ENCODE assay signal across 14 cellular contexts in genomic region chr19:38606131-38606530, GRCh38. TPM values are rescaled to one million over a fixed set of nuclear protein-coding genes. Genes with fewer than 3 reads are reported as not detected.
A peak's percentile ranks its signal among the peaks of the same experiment; 100 is the strongest.
DNase-seq lines count a peak whose midpoint lies in the region; ATAC-seq, FAIRE-seq and TF ChIP-seq lines count a peak whose summit lies in the region.
"Had no signal": no experiment of that assay in that cellular context is flagged by ENCODE, and none has a peak within 500 bp of the region (broad histone marks: within the 10 kb centered on the region; RNA-seq: fewer than 3 reads in every experiment).

No MANE protein-coding gene starts in this region.

- H3K14ac ChIP-seq in H1 (ENCODE audit: insufficient read length) = no peak overlapping the region

- no TSS peak for BruUV-seq in OCI-LY7 (replicated peaks; lab: Mats Ljungman, UMichigan)

- no peak overlapping the region for H3K4me3 Mint-ChIP-seq in T-helper 17 cell
- H3K4me3 Mint-ChIP-seq: CD8-positive, alpha-beta memory T cell; HFFc6; IgD-negative memory B cell had no signal

- no peak overlapping the region for H3K27ac ChIP-seq in H1 (ENCODE audit: low read depth, low read length)
- H3K27ac ChIP-seq in OCI-LY7 (ENCODE audit: low read depth, low read length, poor library complexity, severe bottlenecking) = no peak overlapping the region
- no peak overlapping the region for H3K27ac ChIP-seq in caudate nucleus (ENCODE audit: low read depth, low read length)
- H3K27ac ChIP-seq: BLaER1, GM23248 had no signal

- TF ChIP-seq CTCF in H1 (IDR thresholded peaks at IDR 0.05; ENCODE audit: control extremely low read depth in 1 of 3, insufficient read depth in 1 of 3, low read depth in 1 of 3, low read length in 3 of 3) (no peak), OCI-LY7 (conservative IDR thresholded peaks at IDR 0.05; ENCODE audit: low read length) (no peak)

- H3K9me2 ChIP-seq in OCI-LY7 (ENCODE audit: insufficient read depth, low read length) = no peaks in the 10 kb centered on the region

- peaks cover 7% of the 10 kb centered on the region for H3K4me1 Mint-ChIP-seq in T-helper 17 cell

- H2AK5ac ChIP-seq in H1 (ENCODE audit: low read depth, low read length) = no peak overlapping the region

- 0 out of 2 replicates have a peak overlapping the region, but pooled peaks have one; percentile 2 for H2BK12ac ChIP-seq in H1 (ENCODE audit: low read depth, low read length)

- H3K36me3 Mint-ChIP-seq in T-helper 17 cell (ENCODE audit: low read depth) = peaks cover 2% of the 10 kb centered on the region

- ATAC-seq in T-helper 17 cell = no peak

- TF ChIP-seq EP300 in H1 (IDR thresholded peaks at IDR 0.05; ENCODE audit: borderline replicate concordance in 1 of 2, low read depth in 2 of 2, low read length in 2 of 2) = no peak

- no peak overlapping the region for H2BK120ac ChIP-seq in H1 (replicated peaks; ENCODE audit: low read depth, low read length)

- H3K18ac ChIP-seq in H1 (ENCODE audit: extremely low read depth, low read length) = no peak overlapping the region

- H4K20me1 ChIP-seq in H1 (replicated peaks in 1 of 2; ENCODE audit: control insufficient read depth in 1 of 2, insufficient read depth in 2 of 2, low read length in 2 of 2) (no peaks in the 10 kb centered on the region), OCI-LY7 (ENCODE audit: insufficient read depth, low read length) (no peaks in the 10 kb centered on the region)
- H4K20me1 ChIP-seq: BLaER1 had no signal

- H4K5ac ChIP-seq in H1 (ENCODE audit: insufficient read length, low read depth, low read length) = no peak overlapping the region

- H2BK15ac ChIP-seq in H1 (ENCODE audit: low read length) = no peak overlapping the region

- no peak for FAIRE-seq in H1 (lab: Jason Lieb, UNC)

- no peak overlapping the region for H4K91ac ChIP-seq in H1 (replicated peaks; ENCODE audit: insufficient read length, low read length)

- no peak overlapping the region for H3K56ac ChIP-seq in H1 (replicated peaks; ENCODE audit: insufficient read length, low read depth, low read length)

- no peak overlapping the region for H2BK5ac ChIP-seq in H1 (ENCODE audit: low read depth, low read length)

- H3K4me1 ChIP-seq in H1 (replicated peaks in 1 of 4; ENCODE audit: control insufficient read depth in 3 of 4, insufficient read depth in 4 of 4, low read length in 3 of 4) (no peaks in the 10 kb centered on the region), OCI-LY7 (ENCODE audit: insufficient read depth, low read length, poor library complexity, severe bottlenecking) (no peaks in the 10 kb centered on the region)
- H3K4me1 ChIP-seq: BLaER1, Caco-2, HAP-1 had no signal

- DNase-seq in H7 (peak; percentile 33), T-helper 17 cell (no peak), H1 (ENCODE audit: low read depth in 1 of 2, low spot score in 2 of 2) (no peak), NCI-H146 (lab: John Stamatoyannopoulos, UW) (no peak), OCI-LY7 (ENCODE audit: low spot score) (no peak), caudate nucleus (lab: John Stamatoyannopoulos, UW) (no peak), NCI-H446 (lab: John Stamatoyannopoulos, UW) (no peak)
- DNase-seq: Caco-2; CD8-positive, alpha-beta memory T cell; GM23248; HFFc6 had no signal

- no peak for TF ChIP-seq POLR2A in H1 (IDR thresholded peaks at IDR 0.05; ENCODE audit: control extremely low read depth in 1 of 2, low read depth in 2 of 2, low read length in 2 of 2)

- H3K9me3 ChIP-seq in T-helper 17 cell (ENCODE audit: control insufficient read depth, low read length, poor library complexity, severe bottlenecking) = no peaks in the 10 kb centered on the region
- H3K9me3 ChIP-seq in H1 (ENCODE audit: insufficient read depth in 2 of 2, low read depth in 1 of 2, low read length in 1 of 2) = no peaks in the 10 kb centered on the region
- H3K9me3 ChIP-seq in OCI-LY7 (ENCODE audit: low read length) = no peaks in the 10 kb centered on the region
- H3K9me3 ChIP-seq: BLaER1, Caco-2, HAP-1 had no signal

- no peak for TF ChIP-seq RAD21 in H1 (IDR thresholded peaks at IDR 0.05 in 1 of 2, conservative IDR thresholded peaks at IDR 0.05 in 1 of 2; ENCODE audit: low read depth in 2 of 2, low read length in 2 of 2)

- H3K27me3 ChIP-seq in H7 (ENCODE audit: control insufficient read depth, insufficient read depth, low read length) (no peaks in the 10 kb centered on the region), H1 (replicated peaks in 1 of 4; ENCODE audit: control insufficient read depth in 3 of 4, extremely low read depth in 1 of 4, insufficient read depth in 3 of 4, low read length in 3 of 4) (no peaks in the 10 kb centered on the region)
- H3K27me3 ChIP-seq: BLaER1 had no signal

- no peak overlapping the region for H3K4me2 ChIP-seq in H1 (ENCODE audit: insufficient read depth in 1 of 2, low read depth in 2 of 2, low read length in 2 of 2)
- H3K4me2 ChIP-seq in OCI-LY7 (ENCODE audit: low read length) = no peak overlapping the region
- H3K4me2 ChIP-seq: BLaER1 had no signal

- no peak overlapping the region for H3K4ac ChIP-seq in H1 (replicated peaks; ENCODE audit: insufficient read length, low read depth, low read length)

- no peaks in the 10 kb centered on the region for H3K27me3 Mint-ChIP-seq in T-helper 17 cell
- H3K27me3 Mint-ChIP-seq: CD8-positive, alpha-beta memory T cell; IgD-negative memory B cell had no signal

- POLR2A ChIA-PET in H1 (lab: Charles Lee; ENCODE audit: partially characterized antibody) = interaction anchor here (0.8 to 2.2 kb wide), 3 partner anchors 9 to 13 kb away, joined by 3 to 7 read pairs (median 4); no protein-coding TSS in a partner anchor
- POLR2A ChIA-PET in OCI-LY7 (lab: Charles Lee) = interaction anchor here (0.5 kb wide), 1 partner anchor 293 kb away, joined by 3 read pairs; no protein-coding TSS in a partner anchor

- H3K9ac ChIP-seq in H1 (replicated peaks in 1 of 4; ENCODE audit: extremely low read depth in 1 of 4, low read depth in 3 of 4, low read length in 3 of 4) = no peak overlapping the region
- H3K9ac ChIP-seq: BLaER1, GM23248 had no signal

- H3K36me3 ChIP-seq in H7 (replicated peaks; ENCODE audit: control insufficient read depth, insufficient read depth, low read length) (no peaks in the 10 kb centered on the region), H1 (ENCODE audit: control insufficient read depth in 2 of 4, insufficient read depth in 4 of 4, low read length in 3 of 4) (no peaks in the 10 kb centered on the region), OCI-LY7 (ENCODE audit: insufficient read depth, low read length) (peaks cover 77% of the 10 kb centered on the region)
- H3K36me3 ChIP-seq: HAP-1 had no signal

- no peaks in the 10 kb centered on the region for H3K23me2 ChIP-seq in H1 (ENCODE audit: low read depth, low read length)

- no peak overlapping the region for H2AFZ ChIP-seq in H1 (ENCODE audit: low read length)
- H2AFZ ChIP-seq in OCI-LY7 (ENCODE audit: low read length) = no peak overlapping the region
- H2AFZ ChIP-seq: GM23248 had no signal

- CTCF ChIA-PET in H1 (lab: Charles Lee; ENCODE audit: partially characterized antibody) (interaction anchor here (1.4 kb wide), 1 partner anchor 12 kb away, joined by 4 read pairs; the partner anchor contains the start of gene EIF3K), OCI-LY7 (lab: Charles Lee; ENCODE audit: unreplicated experiment) (no interaction called here)

- no peaks in the 10 kb centered on the region for H3K79me2 ChIP-seq in H1 (ENCODE audit: control insufficient read depth in 1 of 2, insufficient read depth in 2 of 2, low read length in 2 of 2)
- no peaks in the 10 kb centered on the region for H3K79me2 ChIP-seq in OCI-LY7 (ENCODE audit: insufficient read depth, low read depth, low read length)

- H3K27ac Mint-ChIP-seq in T-helper 17 cell = peak overlapping the region; percentile 54
- H3K27ac Mint-ChIP-seq: HFFc6, IgD-negative memory B cell had no signal

- no peak overlapping the region for H3K23ac ChIP-seq in H1 (ENCODE audit: insufficient read length)

- no peaks in the 10 kb centered on the region for H3K79me1 ChIP-seq in H1 (ENCODE audit: low read depth, low read length)

- no peak overlapping the region for H3K4me3 ChIP-seq in H7 (ENCODE audit: insufficient read depth, low read depth, low read length)
- no peak overlapping the region for H3K4me3 ChIP-seq in H1 (ENCODE audit: extremely low read depth in 1 of 4, insufficient read depth in 2 of 4, low read depth in 3 of 4, low read length in 4 of 4)
- no peak overlapping the region for H3K4me3 ChIP-seq in OCI-LY7 (ENCODE audit: low read depth, low read length, poor library complexity, severe bottlenecking)
- H3K4me3 ChIP-seq: BLaER1, GM23248, HAP-1 had no signal

- WGBS in H1 (ENCODE audit: extremely low coverage in 1 of 2, insufficient coverage in 1 of 2, insufficient read length in 1 of 2, insufficient replicate concordance in 2 of 2, low coverage in 1 of 2, low lambda C conversion rate in 2 of 2, missing lambda C conversion rate in 1 of 2), 2 experiments = 96% methylated on average over 6 of the region's 6 CpGs; no CpG with 5 or more reads in 1 of the 2 experiments

- intact Hi-C loops in OCI-LY7 (cut with micrococcal nuclease; ENCODE audit: unreplicated experiment) = no loop called here

- H4K8ac ChIP-seq in H1 (ENCODE audit: extremely low read depth, insufficient read depth, low read length) = no peak overlapping the region

- H2BK20ac ChIP-seq in H1 (ENCODE audit: low read length) = no peak overlapping the region

RNA-seq across cellular contexts. Expression of gene MAP4K1, which starts 11.6 kb away (rescaled TPM):
- 8.2 and 13.7 TPM in 2 replicates for total RNA-seq in H7 (2014; rRNA removed; shearing (Covaris generic))
- total RNA-seq in T-helper 17 cell (100 to 1,000 TPM; 298 to 351 TPM), OCI-LY7 (2022) (313 and 331 TPM in 2 replicates)
- total RNA-seq in H1 (2021; fragmentation: NEBNext Ultra II Directional; extraction: Animal tissue kit (Norgen Biotek cat#: 25700)) = 10.4 and 14.4 TPM in 2 replicates
- 9.0 and 22.0 TPM in 2 replicates for polyA plus RNA-seq in H1 (2011; rRNA removed)
- polyA plus RNA-seq in H1 (2011; cell fraction: cytosol; rRNA removed) = 8.0 TPM
- 12.8 TPM for polyA plus RNA-seq in H1 (2011; cell fraction: nucleus; rRNA removed)
- polyA plus RNA-seq in H1 (2012, experiment 1 of 2) = 9.6 to 16.0 TPM (median 13.8 TPM) in 4 replicates
- polyA plus RNA-seq in H1 (2012, experiment 2 of 2) = 7.3 TPM
- 14.6 TPM for polyA plus RNA-seq in H1 (2013, experiment 1 of 2)
- polyA plus RNA-seq in H1 (2013, experiment 2 of 2) = 11.8 TPM
- 1.1 and 1.6 TPM in 2 replicates for polyA minus RNA-seq in H1 (2011; rRNA and poly(A)+ RNA removed)
- 3.7 TPM for polyA minus RNA-seq in H1 (2011; cell fraction: cytosol; rRNA and poly(A)+ RNA removed)
- 2.0 TPM for polyA minus RNA-seq in H1 (2011; cell fraction: nucleus; rRNA and poly(A)+ RNA removed)
- total RNA-seq in OCI-LY7 (2014; rRNA removed; shearing (Covaris generic)) = 102 and 108 TPM in 2 replicates
- total RNA-seq: GM23248 had no signal

RNA-seq across cellular contexts. Expression of gene EIF3K, which starts 12.9 kb away (rescaled TPM):
- total RNA-seq in H7 (2014; rRNA removed; shearing (Covaris generic)) = 408 and 422 TPM in 2 replicates
- total RNA-seq in T-helper 17 cell = 100 to 1,000 TPM; 282 to 320 TPM
- total RNA-seq in H1 (2021; fragmentation: NEBNext Ultra II Directional; extraction: Animal tissue kit (Norgen Biotek cat#: 25700)) = 329 and 344 TPM in 2 replicates
- polyA plus RNA-seq in H1 (2011; rRNA removed) = 937 and 977 TPM in 2 replicates
- 945 TPM for polyA plus RNA-seq in H1 (2011; cell fraction: cytosol; rRNA removed)
- 915 TPM for polyA plus RNA-seq in H1 (2011; cell fraction: nucleus; rRNA removed)
- polyA plus RNA-seq in H1 (2012, experiment 1 of 2) = 382 to 549 TPM (median 528 TPM) in 4 replicates
- polyA plus RNA-seq in H1 (2012, experiment 2 of 2) = 458 TPM
- polyA plus RNA-seq in H1 (2013, experiment 1 of 2) = 236 TPM
- polyA plus RNA-seq in H1 (2013, experiment 2 of 2) = 236 TPM
- 386 and 450 TPM in 2 replicates for polyA minus RNA-seq in H1 (2011; rRNA and poly(A)+ RNA removed)
- polyA minus RNA-seq in H1 (2011; cell fraction: cytosol; rRNA and poly(A)+ RNA removed) = 188 TPM
- polyA minus RNA-seq in H1 (2011; cell fraction: nucleus; rRNA and poly(A)+ RNA removed) = 180 TPM
- total RNA-seq in OCI-LY7 (2014; rRNA removed; shearing (Covaris generic)) = 321 and 325 TPM in 2 replicates
- total RNA-seq in OCI-LY7 (2022) = 353 and 364 TPM in 2 replicates

RNA-seq across cellular contexts. Expression of gene ACTN4, which starts 41.3 kb away (rescaled TPM):
- total RNA-seq in H7 (2014; rRNA removed; shearing (Covaris generic)) = 163 and 226 TPM in 2 replicates
- total RNA-seq in T-helper 17 cell (100 to 1,000 TPM; 201 to 205 TPM), OCI-LY7 (2022) (147 and 178 TPM in 2 replicates)
- 520 and 530 TPM in 2 replicates for total RNA-seq in H1 (2021; fragmentation: NEBNext Ultra II Directional; extraction: Animal tissue kit (Norgen Biotek cat#: 25700))
- 211 and 281 TPM in 2 replicates for polyA plus RNA-seq in H1 (2011; rRNA removed)
- polyA plus RNA-seq in H1 (2011; cell fraction: cytosol; rRNA removed) = 223 TPM
- 1,059 TPM for polyA plus RNA-seq in H1 (2011; cell fraction: nucleus; rRNA removed)
- polyA plus RNA-seq in H1 (2012, experiment 1 of 2) = 374 to 504 TPM (median 451 TPM) in 4 replicates
- 171 TPM for polyA plus RNA-seq in H1 (2012, experiment 2 of 2)
- polyA plus RNA-seq in H1 (2013, experiment 1 of 2) = 279 TPM
- polyA plus RNA-seq in H1 (2013, experiment 2 of 2) = 254 TPM
- polyA minus RNA-seq in H1 (2011; rRNA and poly(A)+ RNA removed) = 190 and 202 TPM in 2 replicates
- polyA minus RNA-seq in H1 (2011; cell fraction: cytosol; rRNA and poly(A)+ RNA removed) = 103 TPM
- 171 TPM for polyA minus RNA-seq in H1 (2011; cell fraction: nucleus; rRNA and poly(A)+ RNA removed)
- 86.8 and 96.9 TPM in 2 replicates for total RNA-seq in OCI-LY7 (2014; rRNA removed; shearing (Covaris generic))
